Comparison of ENCODE assay signal across 18 cellular contexts in genomic region chr11:121870202-121871045, GRCh38.
DNase-seq lines count a peak whose midpoint lies in the region; ATAC-seq and TF ChIP-seq lines count a peak whose summit lies in the region.
"Had no signal": no experiment of that assay in that cellular context is flagged by ENCODE, and none has a peak within 500 bp of the region (broad histone marks: within the 10 kb centered on the region; RNA-seq: fewer than 3 reads in every experiment).

No MANE protein-coding gene starts in this region.

- no peak for ATAC-seq in GM21528 (IDR thresholded peaks at IDR 0.05; ENCODE audit: low FRiP score, unreplicated experiment)

- H3K9me3 Mint-ChIP-seq in progenitor cell of endocrine pancreas (ENCODE audit: low read depth): no peaks in the 10 kb centered on the region
- H3K9me3 Mint-ChIP-seq: activated naive CD8-positive, alpha-beta T cell treated with anti-CD3 and anti-CD28 coated beads, Interleukin-2, amount 10 ng/mL, durations not matched to agents 7 days and 5 days; immature natural killer cell; neural crest cell had no signal

- H3K4me3 Mint-ChIP-seq in progenitor cell of endocrine pancreas (ENCODE audit: low read depth): no peak overlapping the region
- H3K4me3 Mint-ChIP-seq: activated naive CD8-positive, alpha-beta T cell treated with anti-CD3 and anti-CD28 coated beads, Interleukin-2, amount 10 ng/mL, durations not matched to agents 7 days and 5 days; immature natural killer cell; neural crest cell; stimulated activated naive CD8-positive, alpha-beta T cell treated with anti-CD3 and anti-CD28 coated beads, Interleukin-15, Interleukin-2, amounts not matched to agents 100 ng/mL and 50 ng/mL, for 24 hours had no signal

- peak overlapping the region; percentile 54 for H3K27ac Mint-ChIP-seq in progenitor cell of endocrine pancreas
- H3K27ac Mint-ChIP-seq: activated naive CD8-positive, alpha-beta T cell treated with anti-CD3 and anti-CD28 coated beads, Interleukin-2, amount 10 ng/mL, durations not matched to agents 7 days and 5 days; immature natural killer cell; stimulated activated naive CD8-positive, alpha-beta T cell treated with anti-CD3 and anti-CD28 coated beads, Interleukin-15, Interleukin-2, amounts not matched to agents 100 ng/mL and 50 ng/mL, for 24 hours had no signal

- H3K4me1 Mint-ChIP-seq in progenitor cell of endocrine pancreas (ENCODE audit: low read depth): peaks cover 14% of the 10 kb centered on the region
- H3K4me1 Mint-ChIP-seq: activated naive CD8-positive, alpha-beta T cell treated with anti-CD3 and anti-CD28 coated beads, Interleukin-2, amount 10 ng/mL, durations not matched to agents 7 days and 5 days; immature natural killer cell; neural crest cell had no signal

- DNase-seq in AG09309 (ENCODE audit: low read depth): no peak
- DNase-seq in SK-MEL-5 (ENCODE audit: low read depth, low spot score): peak; percentile 5
- peak; percentile 69 for DNase-seq in fibroblast of the aortic adventitia (ENCODE audit: low read depth)
- no peak for DNase-seq in progenitor cell of endocrine pancreas (ENCODE audit: low spot score, unreplicated experiment)
- DNase-seq in NCI-H345 treated with DMSO at 0.1 percent for 48 hours (lab: John Stamatoyannopoulos, UW; ENCODE audit: unreplicated experiment): no peak
- no peak for DNase-seq in DMS114 treated with DMSO at 0.1 percent for 48 hours (lab: John Stamatoyannopoulos, UW; ENCODE audit: unreplicated experiment)
- DNase-seq in NCI-H446 (lab: John Stamatoyannopoulos, UW): no peak
- DNase-seq: activated naive CD8-positive, alpha-beta T cell treated with anti-CD3 and anti-CD28 coated beads, Interleukin-2, amount 10 ng/mL, durations not matched to agents 7 days and 5 days; GF-D8; immature natural killer cell; IMR-90; NCI-H2081; PC-9; T1000 had no signal

- no peak overlapping the region for H3K4me3 ChIP-seq in AG09309 (ENCODE audit: control insufficient read depth, low read depth, low read length)
- H3K4me3 ChIP-seq in fibroblast of the aortic adventitia (ENCODE audit: low read depth, low read length): no peak overlapping the region
- H3K4me3 ChIP-seq: BLaER1, PC-9 had no signal

- H3K27me3 Mint-ChIP-seq in progenitor cell of endocrine pancreas: no peaks in the 10 kb centered on the region
- H3K27me3 Mint-ChIP-seq: activated naive CD8-positive, alpha-beta T cell treated with anti-CD3 and anti-CD28 coated beads, Interleukin-2, amount 10 ng/mL, durations not matched to agents 7 days and 5 days had no signal

- in situ Hi-C loops in SK-MEL-5 (cut with HindIII; ENCODE audit: low pct_unique_long_range_greater_than_20kb, low sequenced_read_pairs): no loop called here

- no peaks in the 10 kb centered on the region for H3K36me3 Mint-ChIP-seq in progenitor cell of endocrine pancreas (ENCODE audit: insufficient read depth)
- H3K36me3 Mint-ChIP-seq: activated naive CD8-positive, alpha-beta T cell treated with anti-CD3 and anti-CD28 coated beads, Interleukin-2, amount 10 ng/mL, durations not matched to agents 7 days and 5 days had no signal

- TF ChIP-seq CTCF in AG09309 (IDR thresholded peaks at IDR 0.05; ENCODE audit: control insufficient read depth, insufficient read depth, low read depth, low read length, missing control alignments) (peak; percentile 11), fibroblast of the aortic adventitia (IDR thresholded peaks at IDR 0.05; ENCODE audit: insufficient read depth, low read length) (peak; percentile 23), progenitor cell of endocrine pancreas (IDR thresholded peaks at IDR 0.05; ENCODE audit: unreplicated experiment) (no peak)

Comparison
In these comparisons a context has a peak if more than half of its experiments do, and no peak if none do; other contexts are left out.
1. DNase-seq: peak in SK-MEL-5 (single experiment) and fibroblast of the aortic adventitia (single experiment); none in AG09309 (single experiment), progenitor cell of endocrine pancreas (single experiment), NCI-H345 treated with DMSO at 0.1 percent for 48 hours (single experiment), DMS114 treated with DMSO at 0.1 percent for 48 hours (single experiment) and NCI-H446 (0 of 2).